ENCODE assay signal across 16 cellular contexts in the genomic region with DNA sequence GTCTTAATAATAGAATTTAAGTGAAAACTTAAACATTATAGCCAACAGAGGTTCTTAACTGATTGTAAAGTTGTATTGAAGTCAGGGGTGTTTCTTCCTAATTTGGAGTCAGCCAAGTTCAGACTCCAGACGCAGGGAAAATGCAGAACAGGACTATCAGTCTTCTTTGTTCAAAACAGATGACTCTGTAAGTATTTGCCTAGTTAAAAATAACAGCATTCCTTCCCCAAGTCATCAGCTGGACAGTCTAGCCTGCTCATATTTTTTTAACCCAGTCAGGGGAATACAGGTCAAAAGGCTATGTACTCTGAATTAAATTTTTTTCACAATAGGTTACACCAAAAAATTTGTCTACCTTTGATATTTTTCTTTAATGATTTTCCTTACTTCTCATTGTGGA.
DNase-seq lines count a peak whose midpoint lies in the region; ATAC-seq and TF ChIP-seq lines count a peak whose summit lies in the region.
"Had no signal": no experiment of that assay in that cellular context is flagged by ENCODE, and none has a peak within 500 bp of the region (broad histone marks: within the 10 kb centered on the region; RNA-seq: fewer than 3 reads in every experiment).

No MANE protein-coding gene starts in this region.

- DNase-seq in Caki2 (ENCODE audit: low read depth) (peak; percentile 23), ascending aorta (ENCODE audit: low spot score in 2 of 2) (no peak), cardiac muscle cell (ENCODE audit: low read depth in 1 of 2, low spot score in 1 of 2) (peak; percentile 27 to 51), SIG-M5 (lab: John Stamatoyannopoulos, UW) (no peak), NCI-H1092 (lab: John Stamatoyannopoulos, UW) (no peak), NCI-H1930 (lab: John Stamatoyannopoulos, UW) (no peak)
- DNase-seq: activated CD4-positive, alpha-beta T cell treated with anti-CD3 and anti-CD28 coated beads for 36 hours; BE2C; DND-41; NCI-H2227 treated with DMSO at 0.1 percent for 48 hours; OCI-M1; stimulated activated CD4-positive, alpha-beta T cell treated with anti-CD3 and anti-CD28 coated beads, Interleukin-4, amount 100 ng/mL, for 1 hour; stimulated activated naive CD4-positive, alpha-beta T cell treated with Interleukin-2 at 50 U/mL for 16 hours had no signal

- H3K36me3 Mint-ChIP-seq in nephron (ENCODE audit: low read depth) = no peaks in the 10 kb centered on the region

- H3K9me3 Mint-ChIP-seq in nephron = no peaks in the 10 kb centered on the region
- H3K9me3 Mint-ChIP-seq: GM23338 had no signal

- H3K4me1 ChIP-seq in ascending aorta (peaks cover 9 to 35% of the 10 kb centered on the region in 2 donors), cardiac muscle cell (ENCODE audit: low read depth) (peaks cover 20% of the 10 kb centered on the region)

- no peak overlapping the region for H3K4me3 ChIP-seq in ascending aorta
- H3K4me3 ChIP-seq in cardiac muscle cell = no peak overlapping the region
- H3K4me3 ChIP-seq: GM23338 had no signal

- ATAC-seq in HG03097 (IDR thresholded peaks at IDR 0.05; ENCODE audit: low FRiP score, unreplicated experiment) = no peak
- ATAC-seq: activated CD4-positive, alpha-beta T cell treated with anti-CD3 and anti-CD28 coated beads for 36 hours; GM23338 had no signal

- H3K36me3 ChIP-seq in ascending aorta (no peaks in the 10 kb centered on the region), cardiac muscle cell (no peaks in the 10 kb centered on the region)
- H3K36me3 ChIP-seq: BE2C had no signal

- no peaks in the 10 kb centered on the region for H3K9me3 ChIP-seq in ascending aorta
- no peaks in the 10 kb centered on the region for H3K9me3 ChIP-seq in cardiac muscle cell (ENCODE audit: low read depth)
- H3K9me3 ChIP-seq: BE2C had no signal

- H3K27me3 Mint-ChIP-seq in nephron (ENCODE audit: low read depth) = peaks cover 7% of the 10 kb centered on the region

- H3K27ac Mint-ChIP-seq in nephron = peak overlapping the region in 2 of 3 experiments; percentile 66 to 82
- H3K27ac Mint-ChIP-seq: activated CD4-positive, alpha-beta T cell treated with anti-CD3 and anti-CD28 coated beads for 36 hours; GM23338 had no signal

- no peak overlapping the region for H3K4me3 Mint-ChIP-seq in nephron
- H3K4me3 Mint-ChIP-seq: activated CD4-positive, alpha-beta T cell treated with anti-CD3 and anti-CD28 coated beads for 36 hours; GM23338 had no signal

- intact Hi-C loops in ascending aorta (cut with DNase I) = no loop called here

- peak overlapping the region; percentile 49 to 65 for H3K27ac ChIP-seq in ascending aorta
- H3K27ac ChIP-seq in cardiac muscle cell = peak overlapping the region; percentile 15

- peaks cover 44% of the 10 kb centered on the region for H3K4me1 Mint-ChIP-seq in nephron
- H3K4me1 Mint-ChIP-seq: activated CD4-positive, alpha-beta T cell treated with anti-CD3 and anti-CD28 coated beads for 36 hours had no signal

- in situ Hi-C loops in Caki2 (cut with HindIII; ENCODE audit: low pct_unique_long_range_greater_than_20kb, low sequenced_read_pairs) = no loop called here

- no peak for TF ChIP-seq CTCF in ascending aorta (IDR thresholded peaks at IDR 0.05)
- TF ChIP-seq CTCF in cardiac muscle cell (IDR thresholded peaks at IDR 0.05; ENCODE audit: low read depth, low read length) = no peak
- TF ChIP-seq CTCF in nephron (IDR thresholded peaks at IDR 0.05; ENCODE audit: unreplicated experiment in 3 of 3) = no peak

- H3K27me3 ChIP-seq in ascending aorta = no peaks in the 10 kb centered on the region
- H3K27me3 ChIP-seq in cardiac muscle cell = no peaks in the 10 kb centered on the region
- H3K27me3 ChIP-seq: BE2C had no signal

Comparison
In these comparisons a context has a peak if more than half of its experiments do, and no peak if none do; other contexts are left out.
1. DNase-seq: peak in Caki2 (single experiment) and cardiac muscle cell (2 of 2); none in ascending aorta (0 of 2), SIG-M5 (single experiment), NCI-H1092 (single experiment) and NCI-H1930 (0 of 2).